In genomic region chr17:64622931-64623654, GRCh38 we compare ENCODE assay signal across 12 cellular contexts. TPM values are rescaled to one million over a fixed set of nuclear protein-coding genes. Genes with fewer than 3 reads are reported as not detected.
A peak's percentile ranks its signal among the peaks of the same experiment; 100 is the strongest.
DNase-seq lines count a peak whose midpoint lies in the region; ATAC-seq, FAIRE-seq and TF ChIP-seq lines count a peak whose summit lies in the region.
"Had no signal": no experiment of that assay in that cellular context is flagged by ENCODE, and none has a peak within 500 bp of the region (broad histone marks: within the 10 kb centered on the region; RNA-seq: fewer than 3 reads in every experiment).

No MANE protein-coding gene starts in this region.

- peaks cover 28% of the 10 kb centered on the region for H3K4me1 ChIP-seq in PC-9 (replicated peaks; ENCODE audit: insufficient read depth)
- peaks cover 82% of the 10 kb centered on the region for H3K4me1 ChIP-seq in endothelial cell of umbilical vein (ENCODE audit: control insufficient read depth, extremely low read depth, insufficient read depth, low read length)
- no peaks in the 10 kb centered on the region for H3K4me1 ChIP-seq in Peyer's patch

- intact Hi-C loops in PC-9 (cut with micrococcal nuclease; ENCODE audit: unreplicated experiment) (no loop called here), endothelial cell of umbilical vein (cut with micrococcal nuclease) (loop anchor here (1.0 to 2.0 kb wide), 2 partner anchors 14 to 84 kb away; no protein-coding TSS in a partner anchor)

- H3K9me2 ChIP-seq in PC-9 (ENCODE audit: insufficient read depth) = no peaks in the 10 kb centered on the region

- POLR2A ChIA-PET in PC-9 (lab: Charles Lee; ENCODE audit: unreplicated experiment) = no interaction called here
- POLR2A ChIA-PET in endothelial cell of umbilical vein (lab: Charles Lee) = interaction anchor here (1.0 kb wide), 1 partner anchor 19 kb away, joined by 4 read pairs; no protein-coding TSS in a partner anchor

- peak overlapping the region; percentile 22 for H3K9ac ChIP-seq in endothelial cell of umbilical vein (replicated peaks; ENCODE audit: extremely low read depth, insufficient read depth, low read length)

- CTCF ChIA-PET in PC-9 (lab: Charles Lee) (no interaction called here), endothelial cell of umbilical vein (lab: Charles Lee) (interaction anchor here (0.7 to 2.1 kb wide), 9 partner anchors 8 to 38 kb away, joined by 3 to 9 read pairs (median 3); no protein-coding TSS in a partner anchor)

- peaks cover 80% of the 10 kb centered on the region for H3F3A ChIP-seq in PC-9 (ENCODE audit: insufficient read depth, low read depth)

- peak; percentile 94 for FAIRE-seq in endothelial cell of umbilical vein (lab: Jason Lieb, UNC)
- FAIRE-seq: GM18507 had no signal

- peaks cover 21% of the 10 kb centered on the region; the same call in 1 of the 2 replicates for H3K36me3 ChIP-seq in PC-9 (ENCODE audit: low read depth)
- H3K36me3 ChIP-seq in endothelial cell of umbilical vein (ENCODE audit: control insufficient read depth in 2 of 2, extremely low read depth in 1 of 2, insufficient read depth in 2 of 2, low read length in 2 of 2) = peaks cover 0 to 9% of the 10 kb centered on the region in 2 experiments
- H3K36me3 ChIP-seq in Peyer's patch = no peaks in the 10 kb centered on the region
- H3K36me3 ChIP-seq: ovary, thyroid gland had no signal

- H3K27ac ChIP-seq in PC-9 = peak overlapping the region; percentile 56
- peak overlapping the region; percentile 88 for H3K27ac ChIP-seq in endothelial cell of umbilical vein (ENCODE audit: insufficient read depth, low read depth, low read length)
- H3K27ac ChIP-seq in Peyer's patch = peak overlapping the region in 1 of 4 donors; percentile 2
- H3K27ac ChIP-seq: ovary, thyroid gland had no signal

- no peaks in the 10 kb centered on the region for H3K9me3 ChIP-seq in PC-9 (ENCODE audit: insufficient read depth, low read depth)
- no peaks in the 10 kb centered on the region for H3K9me3 ChIP-seq in endothelial cell of umbilical vein (replicated peaks; ENCODE audit: control insufficient read depth, insufficient read depth, low read length)
- H3K9me3 ChIP-seq in Peyer's patch = no peaks in the 10 kb centered on the region
- H3K9me3 ChIP-seq: ovary, thyroid gland had no signal

- H3K4me3 ChIP-seq in PC-9 = no peak overlapping the region
- no peak overlapping the region for H3K4me3 ChIP-seq in endothelial cell of umbilical vein (replicated peaks in 1 of 3; ENCODE audit: insufficient read depth in 1 of 3, low read depth in 1 of 3, low read length in 3 of 3)
- H3K4me3 ChIP-seq in Peyer's patch = no peak overlapping the region
- H3K4me3 ChIP-seq: ovary, thyroid gland had no signal

- no peak for ATAC-seq in HG02763 (IDR thresholded peaks at IDR 0.05; ENCODE audit: unreplicated experiment)

- peaks cover 2% of the 10 kb centered on the region for H3K9me1 ChIP-seq in endothelial cell of umbilical vein (replicated peaks; ENCODE audit: control insufficient read depth, extremely low read depth, insufficient read depth, low read length)

- TF ChIP-seq POLR2A in endothelial cell of umbilical vein (IDR thresholded peaks at IDR 0.05; ENCODE audit: low read depth, low read length) (no peak), Peyer's patch (IDR thresholded peaks at IDR 0.05) (no peak)

- no peak for TF ChIP-seq CTCF in PC-9 (conservative IDR thresholded peaks at IDR 0.05)
- TF ChIP-seq CTCF in endothelial cell of umbilical vein (IDR thresholded peaks at IDR 0.05; ENCODE audit: extremely low read depth in 1 of 2, insufficient read depth in 1 of 2, low read depth in 1 of 2, low read length in 2 of 2) = no peak
- TF ChIP-seq CTCF in Peyer's patch (IDR thresholded peaks at IDR 0.05) = no peak

- H4K20me1 ChIP-seq in PC-9 (ENCODE audit: insufficient read depth) (peaks cover 70% of the 10 kb centered on the region), endothelial cell of umbilical vein (replicated peaks; ENCODE audit: control insufficient read depth, extremely low read depth, insufficient read depth, low read length) (peaks cover 23% of the 10 kb centered on the region)

- H3K4me2 ChIP-seq in PC-9 (peak overlapping the region; percentile 3; the same call in 1 of the 2 replicates), endothelial cell of umbilical vein (ENCODE audit: insufficient read depth, low read length) (peak overlapping the region; percentile 69)

- no TSS peak for BruUV-seq in PC-9 (replicated peaks; lab: Mats Ljungman, UMichigan)
- TSS peak; percentile 31 for BruUV-seq in endothelial cell of umbilical vein (replicated peaks; lab: Mats Ljungman, UMichigan)

- DNase-seq in EL = peak; percentile 92
- peak; percentile 7 to 85 for DNase-seq in PC-9
- peak; percentile 97 for DNase-seq in endothelial cell of umbilical vein (ENCODE audit: low read depth, low spot score)
- peak; percentile 27 for DNase-seq in myocyte (ENCODE audit: low read depth)
- no peak for DNase-seq in CD1c-positive myeloid dendritic cell (ENCODE audit: extremely low spot score)
- DNase-seq in activated CD4-positive, alpha-beta T cell treated with anti-CD3 and anti-CD28 coated beads for 48 hours = no peak
- no peak for DNase-seq in Peyer's patch
- DNase-seq: ovary, T-helper 2 cell, thyroid gland had no signal

- H2AFZ ChIP-seq in PC-9 (no peak overlapping the region), endothelial cell of umbilical vein (ENCODE audit: low read depth, low read length) (no peak overlapping the region)

- H3K27me3 ChIP-seq in PC-9 (ENCODE audit: insufficient read depth, low read depth) (no peaks in the 10 kb centered on the region), endothelial cell of umbilical vein (ENCODE audit: control insufficient read depth in 2 of 2, insufficient read depth in 2 of 2, low read length in 2 of 2) (no peaks in the 10 kb centered on the region), Peyer's patch (no peaks in the 10 kb centered on the region)
- H3K27me3 ChIP-seq: ovary, thyroid gland had no signal

- H3K79me2 ChIP-seq in PC-9 (ENCODE audit: low read depth) (peaks cover 95% of the 10 kb centered on the region), endothelial cell of umbilical vein (ENCODE audit: control insufficient read depth, insufficient read depth, low read length) (peaks cover 93% of the 10 kb centered on the region)

- dilution Hi-C loops in endothelial cell of umbilical vein (cut with MboI; ENCODE audit: extremely low pct_ligation_motif_present, low sequenced_read_pairs) = no loop called here

TF ChIP-seq in endothelial cell of umbilical vein, 7 proteins besides CTCF, POLR2A, EP300 and RAD21:
- TF ChIP-seq GATA2 (IDR thresholded peaks at IDR 0.05; ENCODE audit: insufficient read depth, insufficient read length, low read depth, low read length) (no peak), EZH2 (IDR thresholded peaks at IDR 0.05; ENCODE audit: borderline replicate concordance, low read depth, low read length, severe bottlenecking) (no peak), POLR2AphosphoS5 (IDR thresholded peaks at IDR 0.05; ENCODE audit: insufficient read depth, low read depth, low read length) (peak; percentile 45), FOS (IDR thresholded peaks at IDR 0.05; ENCODE audit: borderline replicate concordance, insufficient read depth, low read length) (peak; percentile 84), JUN (IDR thresholded peaks at IDR 0.05; ENCODE audit: borderline replicate concordance, insufficient read depth, insufficient read length, low read depth) (peak; percentile 93), MAX (IDR thresholded peaks at IDR 0.05; ENCODE audit: insufficient read depth, insufficient read length) (no peak), MYC (IDR thresholded peaks at IDR 0.05; ENCODE audit: low read depth, low read length) (no peak)

RNA-seq across cellular contexts. Expression of gene SMURF2, which starts 39.0 kb away (rescaled TPM):
- 41.4 and 57.6 TPM in 2 replicates for total RNA-seq in PC-9 (2021)
- 105 and 108 TPM in 2 replicates for total RNA-seq in endothelial cell of umbilical vein
- polyA plus RNA-seq in endothelial cell of umbilical vein = 23.8 and 32.9 TPM in 2 replicates
- 39.6 and 40.3 TPM in 2 replicates for polyA plus RNA-seq in endothelial cell of umbilical vein (2011; cell fraction: cytosol; rRNA removed)
- polyA plus RNA-seq in endothelial cell of umbilical vein (2011; cell fraction: nucleus; rRNA removed) = 103 and 124 TPM in 2 replicates
- 124 and 143 TPM in 2 replicates for polyA plus RNA-seq in endothelial cell of umbilical vein (2012)
- 143 and 160 TPM in 2 replicates for polyA minus RNA-seq in endothelial cell of umbilical vein
- 9.0 TPM for polyA minus RNA-seq in endothelial cell of umbilical vein (2011; cell fraction: cytosol; rRNA and poly(A)+ RNA removed)
- polyA minus RNA-seq in endothelial cell of umbilical vein (2011; cell fraction: nucleus; rRNA and poly(A)+ RNA removed) = 144 and 211 TPM in 2 replicates
- 36.2 and 45.2 TPM in 2 replicates for total RNA-seq in myocyte
- 32.9 TPM for polyA plus RNA-seq in myocyte (2012)
- 10 to 100 TPM; 34.3 to 41.6 (median 37.5) TPM for total RNA-seq in Peyer's patch

Comparison
In these comparisons a context has a peak if more than half of its experiments do, and no peak if none do; other contexts are left out.
1. DNase-seq: peak in EL (single experiment), PC-9 (2 of 2), endothelial cell of umbilical vein (single experiment) and myocyte (single experiment); none in CD1c-positive myeloid dendritic cell (single experiment), activated CD4-positive, alpha-beta T cell treated with anti-CD3 and anti-CD28 coated beads for 48 hours (single experiment) and Peyer's patch (0 of 3).